ENCODE assay signal across 1 cellular context in the genomic region with DNA sequence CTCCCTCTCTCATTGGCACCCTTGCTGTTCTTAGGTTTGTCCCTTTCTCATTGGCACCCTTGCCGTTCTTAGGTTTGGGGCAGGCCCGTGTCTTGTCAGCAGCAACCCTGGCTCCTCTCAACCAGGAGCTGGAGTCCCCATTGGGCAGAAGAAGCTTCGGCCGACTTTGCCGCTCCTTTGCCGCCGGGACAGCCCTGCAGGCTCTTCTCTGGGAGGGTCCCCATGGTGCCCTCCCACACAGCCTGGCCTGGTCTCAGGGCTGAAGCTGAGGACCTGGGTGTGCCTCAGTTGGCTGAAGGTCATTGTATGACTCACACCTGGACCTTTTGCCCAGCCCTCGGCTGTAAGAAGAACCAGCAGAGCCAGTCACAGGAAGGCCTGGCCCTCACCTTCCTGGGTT.
TF ChIP-seq lines count a peak whose summit lies in the region.

No MANE protein-coding gene starts in this region.

TF ChIP-seq in WTC11, 78 proteins besides CTCF, POLR2A, EP300 and RAD21 (continued from another document):
- TF ChIP-seq, protein P1, sequence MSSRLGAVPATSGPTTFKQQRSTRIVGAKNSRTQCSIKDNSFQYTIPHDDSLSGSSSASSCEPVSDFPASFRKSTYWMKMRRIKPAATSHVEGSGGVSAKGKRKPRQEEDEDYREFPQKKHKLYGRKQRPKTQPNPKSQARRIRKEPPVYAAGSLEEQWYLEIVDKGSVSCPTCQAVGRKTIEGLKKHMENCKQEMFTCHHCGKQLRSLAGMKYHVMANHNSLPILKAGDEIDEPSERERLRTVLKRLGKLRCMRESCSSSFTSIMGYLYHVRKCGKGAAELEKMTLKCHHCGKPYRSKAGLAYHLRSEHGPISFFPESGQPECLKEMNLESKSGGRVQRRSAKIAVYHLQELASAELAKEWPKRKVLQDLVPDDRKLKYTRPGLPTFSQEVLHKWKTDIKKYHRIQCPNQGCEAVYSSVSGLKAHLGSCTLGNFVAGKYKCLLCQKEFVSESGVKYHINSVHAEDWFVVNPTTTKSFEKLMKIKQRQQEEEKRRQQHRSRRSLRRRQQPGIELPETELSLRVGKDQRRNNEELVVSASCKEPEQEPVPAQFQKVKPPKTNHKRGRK (CRISPR knock-in tag; IDR thresholded peaks at IDR 0.05; ENCODE audit: borderline replicate concordance) = no peak
- TF ChIP-seq, protein P2, sequence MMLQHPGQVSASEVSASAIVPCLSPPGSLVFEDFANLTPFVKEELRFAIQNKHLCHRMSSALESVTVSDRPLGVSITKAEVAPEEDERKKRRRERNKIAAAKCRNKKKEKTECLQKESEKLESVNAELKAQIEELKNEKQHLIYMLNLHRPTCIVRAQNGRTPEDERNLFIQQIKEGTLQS (CRISPR knock-in tag; conservative IDR thresholded peaks at IDR 0.05) = no peak
- no peak for TF ChIP-seq NR3C1 (CRISPR knock-in tag; conservative IDR thresholded peaks at IDR 0.05; ENCODE audit: low read depth)
- TF ChIP-seq ZBTB21 (CRISPR knock-in tag; IDR thresholded peaks at IDR 0.05; ENCODE audit: borderline replicate concordance) = no peak
- TF ChIP-seq, protein P3, sequence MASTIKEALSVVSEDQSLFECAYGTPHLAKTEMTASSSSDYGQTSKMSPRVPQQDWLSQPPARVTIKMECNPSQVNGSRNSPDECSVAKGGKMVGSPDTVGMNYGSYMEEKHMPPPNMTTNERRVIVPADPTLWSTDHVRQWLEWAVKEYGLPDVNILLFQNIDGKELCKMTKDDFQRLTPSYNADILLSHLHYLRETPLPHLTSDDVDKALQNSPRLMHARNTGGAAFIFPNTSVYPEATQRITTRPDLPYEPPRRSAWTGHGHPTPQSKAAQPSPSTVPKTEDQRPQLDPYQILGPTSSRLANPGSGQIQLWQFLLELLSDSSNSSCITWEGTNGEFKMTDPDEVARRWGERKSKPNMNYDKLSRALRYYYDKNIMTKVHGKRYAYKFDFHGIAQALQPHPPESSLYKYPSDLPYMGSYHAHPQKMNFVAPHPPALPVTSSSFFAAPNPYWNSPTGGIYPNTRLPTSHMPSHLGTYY (CRISPR knock-in tag; IDR thresholded peaks at IDR 0.05) = no peak
- TF ChIP-seq, protein P4, sequence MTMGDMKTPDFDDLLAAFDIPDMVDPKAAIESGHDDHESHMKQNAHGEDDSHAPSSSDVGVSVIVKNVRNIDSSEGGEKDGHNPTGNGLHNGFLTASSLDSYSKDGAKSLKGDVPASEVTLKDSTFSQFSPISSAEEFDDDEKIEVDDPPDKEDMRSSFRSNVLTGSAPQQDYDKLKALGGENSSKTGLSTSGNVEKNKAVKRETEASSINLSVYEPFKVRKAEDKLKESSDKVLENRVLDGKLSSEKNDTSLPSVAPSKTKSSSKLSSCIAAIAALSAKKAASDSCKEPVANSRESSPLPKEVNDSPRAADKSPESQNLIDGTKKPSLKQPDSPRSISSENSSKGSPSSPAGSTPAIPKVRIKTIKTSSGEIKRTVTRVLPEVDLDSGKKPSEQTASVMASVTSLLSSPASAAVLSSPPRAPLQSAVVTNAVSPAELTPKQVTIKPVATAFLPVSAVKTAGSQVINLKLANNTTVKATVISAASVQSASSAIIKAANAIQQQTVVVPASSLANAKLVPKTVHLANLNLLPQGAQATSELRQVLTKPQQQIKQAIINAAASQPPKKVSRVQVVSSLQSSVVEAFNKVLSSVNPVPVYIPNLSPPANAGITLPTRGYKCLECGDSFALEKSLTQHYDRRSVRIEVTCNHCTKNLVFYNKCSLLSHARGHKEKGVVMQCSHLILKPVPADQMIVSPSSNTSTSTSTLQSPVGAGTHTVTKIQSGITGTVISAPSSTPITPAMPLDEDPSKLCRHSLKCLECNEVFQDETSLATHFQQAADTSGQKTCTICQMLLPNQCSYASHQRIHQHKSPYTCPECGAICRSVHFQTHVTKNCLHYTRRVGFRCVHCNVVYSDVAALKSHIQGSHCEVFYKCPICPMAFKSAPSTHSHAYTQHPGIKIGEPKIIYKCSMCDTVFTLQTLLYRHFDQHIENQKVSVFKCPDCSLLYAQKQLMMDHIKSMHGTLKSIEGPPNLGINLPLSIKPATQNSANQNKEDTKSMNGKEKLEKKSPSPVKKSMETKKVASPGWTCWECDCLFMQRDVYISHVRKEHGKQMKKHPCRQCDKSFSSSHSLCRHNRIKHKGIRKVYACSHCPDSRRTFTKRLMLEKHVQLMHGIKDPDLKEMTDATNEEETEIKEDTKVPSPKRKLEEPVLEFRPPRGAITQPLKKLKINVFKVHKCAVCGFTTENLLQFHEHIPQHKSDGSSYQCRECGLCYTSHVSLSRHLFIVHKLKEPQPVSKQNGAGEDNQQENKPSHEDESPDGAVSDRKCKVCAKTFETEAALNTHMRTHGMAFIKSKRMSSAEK (CRISPR knock-in tag; IDR thresholded peaks at IDR 0.05; ENCODE audit: borderline replicate concordance) = no peak
- TF ChIP-seq, protein P5, sequence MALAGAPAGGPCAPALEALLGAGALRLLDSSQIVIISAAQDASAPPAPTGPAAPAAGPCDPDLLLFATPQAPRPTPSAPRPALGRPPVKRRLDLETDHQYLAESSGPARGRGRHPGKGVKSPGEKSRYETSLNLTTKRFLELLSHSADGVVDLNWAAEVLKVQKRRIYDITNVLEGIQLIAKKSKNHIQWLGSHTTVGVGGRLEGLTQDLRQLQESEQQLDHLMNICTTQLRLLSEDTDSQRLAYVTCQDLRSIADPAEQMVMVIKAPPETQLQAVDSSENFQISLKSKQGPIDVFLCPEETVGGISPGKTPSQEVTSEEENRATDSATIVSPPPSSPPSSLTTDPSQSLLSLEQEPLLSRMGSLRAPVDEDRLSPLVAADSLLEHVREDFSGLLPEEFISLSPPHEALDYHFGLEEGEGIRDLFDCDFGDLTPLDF (CRISPR knock-in tag; IDR thresholded peaks at IDR 0.05) = no peak
